In genomic region chr12:71277866-71278265, GRCh38 we compare ENCODE assay signal across 36 cellular contexts.
"Had no signal": no experiment of that assay in that cellular context is flagged by ENCODE, and none has a peak within 500 bp of the region (broad histone marks: within the 10 kb centered on the region; RNA-seq: fewer than 3 reads in every experiment).

No MANE protein-coding gene starts in this region.

- H3K27ac ChIP-seq: adrenal gland, body of pancreas, brain microvascular endothelial cell, breast epithelium, VCaP had no signal

- H3K4me1 Mint-ChIP-seq: activated B cell treated with CpG ODN at 0.5 μM for 24 hours; activated CD4-positive, alpha-beta memory T cell treated with anti-CD3 and anti-CD28 coated beads, Interleukin-2, amount 10 ng/mL, durations not matched to agents 7 days and 5 days; activated CD4-positive, alpha-beta T cell treated with anti-CD3 and anti-CD28 coated beads for 36 hours; activated CD4-positive, alpha-beta T cell treated with anti-CD3 and anti-CD28 coated beads, Interleukin-2, amount 10 ng/mL, durations not matched to agents 7 days and 5 days; activated CD8-positive, alpha-beta memory T cell treated with anti-CD3 and anti-CD28 coated beads, Interleukin-2, amount 10 ng/mL, durations not matched to agents 7 days and 5 days; activated naive CD8-positive, alpha-beta T cell treated with anti-CD3 and anti-CD28 coated beads for 36 hours had no signal

- H3K4me3 ChIP-seq: adrenal gland, body of pancreas, breast epithelium had no signal

- ATAC-seq: activated CD4-positive, alpha-beta T cell treated with anti-CD3 and anti-CD28 coated beads for 36 hours; activated CD4-positive, CD25-positive, alpha-beta regulatory T cell treated with anti-CD3 and anti-CD28 coated beads, Interleukin-2, amount 50 U/mL, for 24 hours; activated CD8-positive, alpha-beta memory T cell treated with anti-CD3 and anti-CD28 coated beads, Interleukin-2, amount 10 ng/mL, durations not matched to agents 7 days and 5 days; activated CD8-positive, alpha-beta T cell treated with anti-CD3 and anti-CD28 coated beads, Interleukin-2, amount 10 ng/mL, durations not matched to agents 7 days and 5 days; activated naive CD4-positive, alpha-beta T cell treated with anti-CD3 and anti-CD28 coated beads, Interleukin-2, amount 50 U/mL, for 72 hours; body of pancreas had no signal

- H3K4me3 Mint-ChIP-seq: activated B cell treated with CpG ODN at 0.5 μM for 24 hours; activated CD4-positive, alpha-beta memory T cell treated with anti-CD3 and anti-CD28 coated beads, Interleukin-2, amount 10 ng/mL, durations not matched to agents 7 days and 5 days; activated CD4-positive, alpha-beta T cell treated with anti-CD3 and anti-CD28 coated beads for 36 hours; activated CD4-positive, alpha-beta T cell treated with anti-CD3 and anti-CD28 coated beads, Interleukin-2, amount 10 ng/mL, durations not matched to agents 7 days and 5 days; activated CD8-positive, alpha-beta memory T cell treated with anti-CD3 and anti-CD28 coated beads, Interleukin-2, amount 10 ng/mL, durations not matched to agents 7 days and 5 days; activated CD8-positive, alpha-beta T cell treated with anti-CD3 and anti-CD28 coated beads, Interleukin-2, amount 10 ng/mL, durations not matched to agents 7 days and 5 days; activated naive CD8-positive, alpha-beta T cell treated with anti-CD3 and anti-CD28 coated beads for 36 hours; activated T-cell treated with anti-CD3 and anti-CD28 coated beads, Interleukin-2, amount 50 U/mL, for 24 hours; T-helper 1 cell treated with Interleukin-12 subunit alpha and Interleukin-12 subunit beta and Interleukin-4 antibody, amounts not matched to agents 30 μg/mL and 1 μg/mL, for 36 hours; T-helper 2 cell treated with Interferon-gamma antibody and Interleukin-4, amounts not matched to agents 5 μg/mL and 100 μg/mL, for 36 hours had no signal

- H3K36me3 Mint-ChIP-seq: activated CD8-positive, alpha-beta memory T cell treated with anti-CD3 and anti-CD28 coated beads, Interleukin-2, amount 10 ng/mL, durations not matched to agents 7 days and 5 days; activated naive CD4-positive, alpha-beta T cell treated with anti-CD3 and anti-CD28 coated beads, Interleukin-2, amount 50 U/mL, for 72 hours; activated naive CD8-positive, alpha-beta T cell treated with anti-CD3 and anti-CD28 coated beads for 36 hours had no signal

- H3K27me3 ChIP-seq: adrenal gland, body of pancreas, brain microvascular endothelial cell, breast epithelium had no signal

- H3K9me3 Mint-ChIP-seq: activated B cell treated with CpG ODN at 0.5 μM for 24 hours; activated CD4-positive, alpha-beta memory T cell treated with anti-CD3 and anti-CD28 coated beads, Interleukin-2, amount 10 ng/mL, durations not matched to agents 7 days and 5 days; activated CD4-positive, alpha-beta T cell treated with anti-CD3 and anti-CD28 coated beads, Interleukin-2, amount 10 ng/mL, durations not matched to agents 7 days and 5 days; activated naive CD8-positive, alpha-beta T cell treated with anti-CD3 and anti-CD28 coated beads for 36 hours; activated T-cell treated with anti-CD3 and anti-CD28 coated beads, Interleukin-2, amount 50 U/mL, for 24 hours; activated T-helper 2 cell treated with anti-CD3 and anti-CD28 coated beads, Interferon-gamma antibody, Interleukin-2, Interleukin-4, amounts not matched to agents 10 μg/mL and 5 μg/mL and 100 μg/mL, durations not matched to agents 14 hours and 24 hours and 36 hours; T-helper 1 cell treated with Interleukin-12 subunit alpha and Interleukin-12 subunit beta and Interleukin-4 antibody, amounts not matched to agents 30 μg/mL and 1 μg/mL, for 36 hours; T-helper 2 cell treated with Interferon-gamma antibody and Interleukin-4, amounts not matched to agents 5 μg/mL and 100 μg/mL, for 36 hours had no signal

- FAIRE-seq: astrocyte, TTC549 had no signal

- H3K27ac Mint-ChIP-seq: activated B cell treated with CpG ODN at 0.5 μM for 24 hours; activated CD4-positive, alpha-beta memory T cell treated with anti-CD3 and anti-CD28 coated beads, Interleukin-2, amount 10 ng/mL, durations not matched to agents 7 days and 5 days; activated CD4-positive, alpha-beta T cell treated with anti-CD3 and anti-CD28 coated beads for 36 hours; activated CD4-positive, alpha-beta T cell treated with anti-CD3 and anti-CD28 coated beads, Interleukin-2, amount 10 ng/mL, durations not matched to agents 7 days and 5 days; activated CD8-positive, alpha-beta memory T cell treated with anti-CD3 and anti-CD28 coated beads, Interleukin-2, amount 10 ng/mL, durations not matched to agents 7 days and 5 days; activated CD8-positive, alpha-beta T cell treated with anti-CD3 and anti-CD28 coated beads, Interleukin-2, amount 10 ng/mL, durations not matched to agents 7 days and 5 days; activated naive CD4-positive, alpha-beta T cell treated with anti-CD3 and anti-CD28 coated beads, Interleukin-2, amount 50 U/mL, for 72 hours; activated naive CD8-positive, alpha-beta T cell treated with anti-CD3 and anti-CD28 coated beads for 36 hours; activated T-cell treated with anti-CD3 and anti-CD28 coated beads, Interleukin-2, amount 50 U/mL, for 24 hours; activated T-helper 2 cell treated with anti-CD3 and anti-CD28 coated beads, Interferon-gamma antibody, Interleukin-2, Interleukin-4, amounts not matched to agents 10 μg/mL and 5 μg/mL and 100 μg/mL, durations not matched to agents 14 hours and 24 hours and 36 hours; T-helper 1 cell treated with Interleukin-12 subunit alpha and Interleukin-12 subunit beta and Interleukin-4 antibody, amounts not matched to agents 30 μg/mL and 1 μg/mL, for 36 hours; T-helper 2 cell treated with Interferon-gamma antibody and Interleukin-4, amounts not matched to agents 5 μg/mL and 100 μg/mL, for 36 hours had no signal

- H3K9me3 ChIP-seq: adrenal gland, body of pancreas, breast epithelium had no signal

- H3K27me3 Mint-ChIP-seq: activated B cell treated with CpG ODN at 0.5 μM for 24 hours; activated CD4-positive, alpha-beta memory T cell treated with anti-CD3 and anti-CD28 coated beads, Interleukin-2, amount 10 ng/mL, durations not matched to agents 7 days and 5 days; activated CD4-positive, alpha-beta T cell treated with anti-CD3 and anti-CD28 coated beads for 36 hours; activated CD4-positive, alpha-beta T cell treated with anti-CD3 and anti-CD28 coated beads, Interleukin-2, amount 10 ng/mL, durations not matched to agents 7 days and 5 days; activated CD8-positive, alpha-beta memory T cell treated with anti-CD3 and anti-CD28 coated beads, Interleukin-2, amount 10 ng/mL, durations not matched to agents 7 days and 5 days; activated naive CD8-positive, alpha-beta T cell treated with anti-CD3 and anti-CD28 coated beads for 36 hours; activated T-cell treated with anti-CD3 and anti-CD28 coated beads, Interleukin-2, amount 50 U/mL, for 24 hours had no signal

- H3K4me1 ChIP-seq: adrenal gland, body of pancreas, breast epithelium had no signal

- DNase-seq: activated B cell treated with CpG ODN at 0.5 μM for 24 hours; activated CD4-positive, alpha-beta memory T cell treated with anti-CD3 and anti-CD28 coated beads, Interleukin-2, amount 10 ng/mL, durations not matched to agents 7 days and 5 days; activated CD4-positive, alpha-beta T cell treated with anti-CD3 and anti-CD28 coated beads for 1 hour; activated CD4-positive, alpha-beta T cell treated with anti-CD3 and anti-CD28 coated beads for 36 hours; activated CD4-positive, alpha-beta T cell treated with anti-CD3 and anti-CD28 coated beads for 48 hours; activated CD4-positive, alpha-beta T cell treated with anti-CD3 and anti-CD28 coated beads, Interleukin-2, amount 10 ng/mL, durations not matched to agents 7 days and 5 days; activated CD4-positive, alpha-beta T cell treated with anti-CD3 and anti-CD28 coated beads, Interleukin-2, amount 50 U/mL, for 48 hours; activated CD8-positive, alpha-beta memory T cell treated with anti-CD3 and anti-CD28 coated beads for 24 hours; activated CD8-positive, alpha-beta memory T cell treated with anti-CD3 and anti-CD28 coated beads, Interleukin-2, amount 10 ng/mL, durations not matched to agents 7 days and 5 days; activated CD8-positive, alpha-beta memory T cell treated with anti-CD3 and anti-CD28 coated beads, Interleukin-2, amount 50 U/mL, for 48 hours; activated CD8-positive, alpha-beta T cell treated with anti-CD3 and anti-CD28 coated beads, Interleukin-2, amount 10 ng/mL, durations not matched to agents 7 days and 5 days; activated effector memory CD4-positive, alpha-beta T cell treated with Interleukin-2 at 50 U/mL for 16 hours; activated gamma-delta T cell; activated naive CD4-positive, alpha-beta T cell treated with anti-CD3 and anti-CD28 coated beads, Interleukin-2, amount 50 U/mL, for 16 hours; activated naive CD4-positive, alpha-beta T cell treated with Interleukin-2 at 50 U/mL for 16 hours; activated naive CD8-positive, alpha-beta T cell treated with anti-CD3 and anti-CD28 coated beads for 36 hours; activated T-cell treated with anti-CD3 and anti-CD28 coated beads, Interleukin-2, amount 50 U/mL, for 24 hours; activated T-cell treated with anti-CD3 and anti-CD28 coated beads, Interleukin-2, amount 50 U/mL, for 48 hours; adrenal gland; amniotic stem cell; aorta; body of pancreas; brain microvascular endothelial cell; central memory CD4-positive, alpha-beta T cell; T-helper 1 cell; T-helper 2 cell; T-helper 9 cell had no signal

- H3K36me3 ChIP-seq: adrenal gland, brain microvascular endothelial cell, breast epithelium had no signal
